Comparison of ENCODE assay signal across 1 cellular context in the genomic region with DNA sequence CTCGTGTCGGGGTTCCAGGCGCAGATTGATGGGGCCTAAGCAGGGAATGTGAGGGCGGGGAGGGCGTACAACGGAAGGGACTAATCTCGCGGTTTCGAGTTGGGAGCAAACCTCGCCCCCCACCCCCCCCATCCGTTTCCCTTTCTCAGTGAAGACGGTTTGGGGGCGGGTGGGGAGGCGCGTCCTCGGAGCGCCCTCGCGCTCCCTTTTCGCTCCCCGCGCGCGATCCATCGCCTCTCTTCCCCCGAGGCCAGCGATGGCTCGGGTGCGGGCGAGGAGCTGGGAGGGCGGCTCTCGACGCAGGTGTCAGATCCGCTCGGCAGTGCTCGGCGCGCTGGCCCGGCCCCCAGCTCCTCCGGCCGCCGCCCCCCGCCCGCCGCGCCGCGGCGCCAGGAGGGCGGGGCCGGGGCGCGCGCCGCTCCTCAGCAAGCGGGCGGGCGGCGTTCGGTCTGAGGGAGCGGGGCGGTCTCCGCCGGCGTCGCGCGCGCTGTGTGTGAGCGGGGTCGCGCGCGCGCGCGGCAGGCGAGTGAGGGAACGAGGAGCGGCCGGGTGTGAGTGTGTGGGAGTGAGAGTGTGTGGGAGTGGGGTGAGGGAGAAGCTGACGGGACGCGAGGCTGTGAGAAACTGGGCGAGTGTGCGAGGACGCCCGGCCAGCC.
TF ChIP-seq lines count a peak whose summit lies in the region.

A gene with protein sequence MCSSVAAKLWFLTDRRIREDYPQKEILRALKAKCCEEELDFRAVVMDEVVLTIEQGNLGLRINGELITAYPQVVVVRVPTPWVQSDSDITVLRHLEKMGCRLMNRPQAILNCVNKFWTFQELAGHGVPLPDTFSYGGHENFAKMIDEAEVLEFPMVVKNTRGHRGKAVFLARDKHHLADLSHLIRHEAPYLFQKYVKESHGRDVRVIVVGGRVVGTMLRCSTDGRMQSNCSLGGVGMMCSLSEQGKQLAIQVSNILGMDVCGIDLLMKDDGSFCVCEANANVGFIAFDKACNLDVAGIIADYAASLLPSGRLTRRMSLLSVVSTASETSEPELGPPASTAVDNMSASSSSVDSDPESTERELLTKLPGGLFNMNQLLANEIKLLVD (plus strand): TSS at position 516 of the 656 bp plus-strand sequence. CDS start 15,876 bp downstream, outside the sequence.

TF ChIP-seq in HepG2, 621 proteins besides CTCF, POLR2A, EP300 and RAD21 (continued from another document):
- TF ChIP-seq, protein P1, sequence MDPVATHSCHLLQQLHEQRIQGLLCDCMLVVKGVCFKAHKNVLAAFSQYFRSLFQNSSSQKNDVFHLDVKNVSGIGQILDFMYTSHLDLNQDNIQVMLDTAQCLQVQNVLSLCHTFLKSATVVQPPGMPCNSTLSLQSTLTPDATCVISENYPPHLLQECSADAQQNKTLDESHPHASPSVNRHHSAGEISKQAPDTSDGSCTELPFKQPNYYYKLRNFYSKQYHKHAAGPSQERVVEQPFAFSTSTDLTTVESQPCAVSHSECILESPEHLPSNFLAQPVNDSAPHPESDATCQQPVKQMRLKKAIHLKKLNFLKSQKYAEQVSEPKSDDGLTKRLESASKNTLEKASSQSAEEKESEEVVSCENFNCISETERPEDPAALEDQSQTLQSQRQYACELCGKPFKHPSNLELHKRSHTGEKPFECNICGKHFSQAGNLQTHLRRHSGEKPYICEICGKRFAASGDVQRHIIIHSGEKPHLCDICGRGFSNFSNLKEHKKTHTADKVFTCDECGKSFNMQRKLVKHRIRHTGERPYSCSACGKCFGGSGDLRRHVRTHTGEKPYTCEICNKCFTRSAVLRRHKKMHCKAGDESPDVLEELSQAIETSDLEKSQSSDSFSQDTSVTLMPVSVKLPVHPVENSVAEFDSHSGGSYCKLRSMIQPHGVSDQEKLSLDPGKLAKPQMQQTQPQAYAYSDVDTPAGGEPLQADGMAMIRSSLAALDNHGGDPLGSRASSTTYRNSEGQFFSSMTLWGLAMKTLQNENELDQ (CRISPR knock-in tag; IDR thresholded peaks at IDR 0.05; ENCODE audit: borderline replicate concordance), result no peak
- no peak for TF ChIP-seq SIN3A (IDR thresholded peaks at IDR 0.05; ENCODE audit: borderline replicate concordance, low read depth, low read length)
- TF ChIP-seq, protein P2, sequence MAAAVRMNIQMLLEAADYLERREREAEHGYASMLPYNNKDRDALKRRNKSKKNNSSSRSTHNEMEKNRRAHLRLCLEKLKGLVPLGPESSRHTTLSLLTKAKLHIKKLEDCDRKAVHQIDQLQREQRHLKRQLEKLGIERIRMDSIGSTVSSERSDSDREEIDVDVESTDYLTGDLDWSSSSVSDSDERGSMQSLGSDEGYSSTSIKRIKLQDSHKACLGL (CRISPR knock-in tag; IDR thresholded peaks at IDR 0.05), result no peak
- TF ChIP-seq ISL2 (CRISPR knock-in tag; IDR thresholded peaks at IDR 0.05), result no peak
- TF ChIP-seq, protein P3, sequence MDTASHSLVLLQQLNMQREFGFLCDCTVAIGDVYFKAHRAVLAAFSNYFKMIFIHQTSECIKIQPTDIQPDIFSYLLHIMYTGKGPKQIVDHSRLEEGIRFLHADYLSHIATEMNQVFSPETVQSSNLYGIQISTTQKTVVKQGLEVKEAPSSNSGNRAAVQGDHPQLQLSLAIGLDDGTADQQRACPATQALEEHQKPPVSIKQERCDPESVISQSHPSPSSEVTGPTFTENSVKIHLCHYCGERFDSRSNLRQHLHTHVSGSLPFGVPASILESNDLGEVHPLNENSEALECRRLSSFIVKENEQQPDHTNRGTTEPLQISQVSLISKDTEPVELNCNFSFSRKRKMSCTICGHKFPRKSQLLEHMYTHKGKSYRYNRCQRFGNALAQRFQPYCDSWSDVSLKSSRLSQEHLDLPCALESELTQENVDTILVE (CRISPR knock-in tag; IDR thresholded peaks at IDR 0.05), result no peak
- TF ChIP-seq HNRNPLL (IDR thresholded peaks at IDR 0.05; ENCODE audit: low read depth, low read length, poor library complexity, severe bottlenecking), result peak; percentile 26
- no peak for TF ChIP-seq NRL (CRISPR knock-in tag; IDR thresholded peaks at IDR 0.05; ENCODE audit: borderline replicate concordance)
- TF ChIP-seq HOXA3 (CRISPR knock-in tag; IDR thresholded peaks at IDR 0.05), result no peak
- TF ChIP-seq ZNF547 (CRISPR knock-in tag; IDR thresholded peaks at IDR 0.05), result no peak
- TF ChIP-seq ZNF792 (CRISPR knock-in tag; IDR thresholded peaks at IDR 0.05), result no peak
- no peak for TF ChIP-seq HIVEP1 (CRISPR knock-in tag; IDR thresholded peaks at IDR 0.05)
- TF ChIP-seq, protein P4, sequence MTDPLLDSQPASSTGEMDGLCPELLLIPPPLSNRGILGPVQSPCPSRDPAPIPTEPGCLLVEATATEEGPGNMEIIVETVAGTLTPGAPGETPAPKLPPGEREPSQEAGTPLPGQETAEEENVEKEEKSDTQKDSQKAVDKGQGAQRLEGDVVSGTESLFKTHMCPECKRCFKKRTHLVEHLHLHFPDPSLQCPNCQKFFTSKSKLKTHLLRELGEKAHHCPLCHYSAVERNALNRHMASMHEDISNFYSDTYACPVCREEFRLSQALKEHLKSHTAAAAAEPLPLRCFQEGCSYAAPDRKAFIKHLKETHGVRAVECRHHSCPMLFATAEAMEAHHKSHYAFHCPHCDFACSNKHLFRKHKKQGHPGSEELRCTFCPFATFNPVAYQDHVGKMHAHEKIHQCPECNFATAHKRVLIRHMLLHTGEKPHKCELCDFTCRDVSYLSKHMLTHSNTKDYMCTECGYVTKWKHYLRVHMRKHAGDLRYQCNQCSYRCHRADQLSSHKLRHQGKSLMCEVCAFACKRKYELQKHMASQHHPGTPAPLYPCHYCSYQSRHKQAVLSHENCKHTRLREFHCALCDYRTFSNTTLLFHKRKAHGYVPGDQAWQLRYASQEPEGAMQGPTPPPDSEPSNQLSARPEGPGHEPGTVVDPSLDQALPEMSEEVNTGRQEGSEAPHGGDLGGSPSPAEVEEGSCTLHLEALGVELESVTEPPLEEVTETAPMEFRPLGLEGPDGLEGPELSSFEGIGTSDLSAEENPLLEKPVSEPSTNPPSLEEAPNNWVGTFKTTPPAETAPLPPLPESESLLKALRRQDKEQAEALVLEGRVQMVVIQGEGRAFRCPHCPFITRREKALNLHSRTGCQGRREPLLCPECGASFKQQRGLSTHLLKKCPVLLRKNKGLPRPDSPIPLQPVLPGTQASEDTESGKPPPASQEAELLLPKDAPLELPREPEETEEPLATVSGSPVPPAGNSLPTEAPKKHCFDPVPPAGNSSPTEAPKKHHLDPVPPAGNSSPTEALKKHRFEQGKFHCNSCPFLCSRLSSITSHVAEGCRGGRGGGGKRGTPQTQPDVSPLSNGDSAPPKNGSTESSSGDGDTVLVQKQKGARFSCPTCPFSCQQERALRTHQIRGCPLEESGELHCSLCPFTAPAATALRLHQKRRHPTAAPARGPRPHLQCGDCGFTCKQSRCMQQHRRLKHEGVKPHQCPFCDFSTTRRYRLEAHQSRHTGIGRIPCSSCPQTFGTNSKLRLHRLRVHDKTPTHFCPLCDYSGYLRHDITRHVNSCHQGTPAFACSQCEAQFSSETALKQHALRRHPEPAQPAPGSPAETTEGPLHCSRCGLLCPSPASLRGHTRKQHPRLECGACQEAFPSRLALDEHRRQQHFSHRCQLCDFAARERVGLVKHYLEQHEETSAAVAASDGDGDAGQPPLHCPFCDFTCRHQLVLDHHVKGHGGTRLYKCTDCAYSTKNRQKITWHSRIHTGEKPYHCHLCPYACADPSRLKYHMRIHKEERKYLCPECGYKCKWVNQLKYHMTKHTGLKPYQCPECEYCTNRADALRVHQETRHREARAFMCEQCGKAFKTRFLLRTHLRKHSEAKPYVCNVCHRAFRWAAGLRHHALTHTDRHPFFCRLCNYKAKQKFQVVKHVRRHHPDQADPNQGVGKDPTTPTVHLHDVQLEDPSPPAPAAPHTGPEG (CRISPR knock-in tag; IDR thresholded peaks at IDR 0.05), result peak; percentile 89
- TF ChIP-seq ZC3H4 (CRISPR knock-in tag; IDR thresholded peaks at IDR 0.05; ENCODE audit: borderline replicate concordance), result no peak
- TF ChIP-seq ZNF12 (CRISPR knock-in tag; IDR thresholded peaks at IDR 0.05), result no peak
- TF ChIP-seq, protein P5, sequence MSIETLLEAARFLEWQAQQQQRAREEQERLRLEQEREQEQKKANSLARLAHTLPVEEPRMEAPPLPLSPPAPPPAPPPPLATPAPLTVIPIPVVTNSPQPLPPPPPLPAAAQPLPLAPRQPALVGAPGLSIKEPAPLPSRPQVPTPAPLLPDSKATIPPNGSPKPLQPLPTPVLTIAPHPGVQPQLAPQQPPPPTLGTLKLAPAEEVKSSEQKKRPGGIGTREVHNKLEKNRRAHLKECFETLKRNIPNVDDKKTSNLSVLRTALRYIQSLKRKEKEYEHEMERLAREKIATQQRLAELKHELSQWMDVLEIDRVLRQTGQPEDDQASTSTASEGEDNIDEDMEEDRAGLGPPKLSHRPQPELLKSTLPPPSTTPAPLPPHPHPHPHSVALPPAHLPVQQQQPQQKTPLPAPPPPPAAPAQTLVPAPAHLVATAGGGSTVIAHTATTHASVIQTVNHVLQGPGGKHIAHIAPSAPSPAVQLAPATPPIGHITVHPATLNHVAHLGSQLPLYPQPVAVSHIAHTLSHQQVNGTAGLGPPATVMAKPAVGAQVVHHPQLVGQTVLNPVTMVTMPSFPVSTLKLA (IDR thresholded peaks at IDR 0.05), result no peak
- no peak; the same call in 1 of the 2 replicates for TF ChIP-seq ZNF563 (CRISPR knock-in tag; IDR thresholded peaks at IDR 0.05)
- no peak for TF ChIP-seq ZFP36L1 (CRISPR knock-in tag; IDR thresholded peaks at IDR 0.05)
- no peak for TF ChIP-seq TSC22D2 (CRISPR knock-in tag; IDR thresholded peaks at IDR 0.05; ENCODE audit: borderline replicate concordance)
- TF ChIP-seq ZNF430 (CRISPR knock-in tag; IDR thresholded peaks at IDR 0.05), result no peak
- no peak for TF ChIP-seq MATR3 (CRISPR knock-in tag; IDR thresholded peaks at IDR 0.05)
